Comparison of ENCODE assay signal across 17 cellular contexts in the genomic region with DNA sequence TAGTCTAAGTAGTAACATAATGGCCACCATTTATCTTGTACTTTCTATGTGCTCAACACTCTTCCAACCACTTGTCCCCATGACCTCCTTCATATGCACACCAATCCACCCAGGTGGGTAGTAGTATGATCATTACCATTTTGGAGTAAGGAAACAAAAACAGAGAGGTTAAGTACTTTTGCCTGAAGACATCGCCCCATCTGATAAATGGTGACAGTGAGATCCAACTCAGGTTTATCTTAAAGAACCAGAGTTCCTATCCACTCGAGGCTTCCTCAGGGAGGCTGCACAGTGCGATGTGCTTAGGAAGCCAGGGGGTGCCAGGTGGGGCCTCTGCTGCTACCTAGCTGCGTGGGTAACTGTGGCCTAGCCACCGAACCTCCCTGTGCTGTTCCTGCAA. TPM values are rescaled to one million over a fixed set of nuclear protein-coding genes. Genes with fewer than 3 reads are reported as not detected.
DNase-seq lines count a peak whose midpoint lies in the region; ATAC-seq and TF ChIP-seq lines count a peak whose summit lies in the region.
"Had no signal": no experiment of that assay in that cellular context is flagged by ENCODE, and none has a peak within 500 bp of the region (broad histone marks: within the 10 kb centered on the region; RNA-seq: fewer than 3 reads in every experiment).

No MANE protein-coding gene starts in this region.

- ATAC-seq in heart right ventricle: no peak
- no peak for ATAC-seq in Right ventricle myocardium inferior
- no peak for ATAC-seq in lung (ENCODE audit: insufficient read depth, low FRiP score)
- ATAC-seq in HG03342 (IDR thresholded peaks at IDR 0.05; ENCODE audit: unreplicated experiment): no peak
- ATAC-seq: activated T-cell treated with anti-CD3 and anti-CD28 coated beads, Interleukin-2, amount 50 U/mL, for 4 hours; PC-3 had no signal

- H3K9me3 Mint-ChIP-seq in activated T-helper 2 cell treated with anti-CD3 and anti-CD28 coated beads, Interferon-gamma antibody, Interleukin-2, Interleukin-4, amounts not matched to agents 10 μg/mL and 5 μg/mL and 100 μg/mL, durations not matched to agents 14 hours and 24 hours and 36 hours: no peaks in the 10 kb centered on the region
- no peaks in the 10 kb centered on the region for H3K9me3 Mint-ChIP-seq in type B pancreatic cell
- H3K9me3 Mint-ChIP-seq: activated T-cell treated with anti-CD3 and anti-CD28 coated beads, Interleukin-2, amount 50 U/mL, for 4 hours had no signal

- peaks cover 29 to 100% (median 99%) of the 10 kb centered on the region in 9 donors for H3K4me1 ChIP-seq in heart right ventricle
- H3K4me1 ChIP-seq in lung (ENCODE audit: control insufficient read depth in 2 of 2, insufficient read depth in 2 of 2, low read length in 2 of 2): peaks cover 37 to 51% of the 10 kb centered on the region in 2 donors

- H3K4me3 ChIP-seq in heart right ventricle (no peak overlapping the region), lung (no peak overlapping the region)
- H3K4me3 ChIP-seq: dorsolateral prefrontal cortex, MG63, tibial artery had no signal

- H3K27ac Mint-ChIP-seq in activated T-helper 2 cell treated with anti-CD3 and anti-CD28 coated beads, Interferon-gamma antibody, Interleukin-2, Interleukin-4, amounts not matched to agents 10 μg/mL and 5 μg/mL and 100 μg/mL, durations not matched to agents 14 hours and 24 hours and 36 hours: peak overlapping the region; percentile 11
- peak overlapping the region; percentile 98 for H3K27ac Mint-ChIP-seq in type B pancreatic cell

- 82 to 88% methylated on average over 5 of the region's 5 CpGs for WGBS in heart right ventricle, 2 donors
- WGBS in lung, 2 donors: 87 to 91% methylated on average over 5 of the region's 5 CpGs

- H3K36me3 ChIP-seq in heart right ventricle (peaks cover 0 to 36% (median 0%) of the 10 kb centered on the region in 9 donors), lung (ENCODE audit: control insufficient read depth in 2 of 2, insufficient read depth in 2 of 2, low read length in 2 of 2) (no peaks in the 10 kb centered on the region)
- H3K36me3 ChIP-seq: brain microvascular endothelial cell, tibial artery had no signal

- peaks cover 48% of the 10 kb centered on the region for H3K36me3 Mint-ChIP-seq in activated T-helper 2 cell treated with anti-CD3 and anti-CD28 coated beads, Interferon-gamma antibody, Interleukin-2, Interleukin-4, amounts not matched to agents 10 μg/mL and 5 μg/mL and 100 μg/mL, durations not matched to agents 14 hours and 24 hours and 36 hours (ENCODE audit: low read depth)
- H3K36me3 Mint-ChIP-seq in type B pancreatic cell: peaks cover 30% of the 10 kb centered on the region

- TF ChIP-seq CTCF in heart right ventricle (IDR thresholded peaks at IDR 0.05) (no peak), lung (IDR thresholded peaks at IDR 0.05; ENCODE audit: control extremely low read depth, extremely low read depth) (no peak), type B pancreatic cell (conservative IDR thresholded peaks at IDR 0.05) (no peak)

- H3K27me3 Mint-ChIP-seq in activated T-helper 2 cell treated with anti-CD3 and anti-CD28 coated beads, Interferon-gamma antibody, Interleukin-2, Interleukin-4, amounts not matched to agents 10 μg/mL and 5 μg/mL and 100 μg/mL, durations not matched to agents 14 hours and 24 hours and 36 hours (ENCODE audit: low read depth): no peaks in the 10 kb centered on the region
- no peaks in the 10 kb centered on the region for H3K27me3 Mint-ChIP-seq in type B pancreatic cell

- no peaks in the 10 kb centered on the region for H3K27me3 ChIP-seq in heart right ventricle
- H3K27me3 ChIP-seq in lung (ENCODE audit: control insufficient read depth, insufficient read depth): no peaks in the 10 kb centered on the region
- H3K27me3 ChIP-seq: brain microvascular endothelial cell, dorsolateral prefrontal cortex, MG63, tibial artery had no signal

- DNase-seq in heart right ventricle (no peak), Right ventricle myocardium inferior (ENCODE audit: missing footprints) (no peak), lung (ENCODE audit: low spot score) (no peak), type B pancreatic cell (ENCODE audit: extremely low spot score, unreplicated experiment) (no peak), MV-4-11 (lab: John Stamatoyannopoulos, UW) (no peak)
- DNase-seq in activated T-helper 2 cell treated with anti-CD3 and anti-CD28 coated beads, Interferon-gamma antibody, Interleukin-2, Interleukin-4, amounts not matched to agents 10 μg/mL and 5 μg/mL and 100 μg/mL, durations not matched to agents 14 hours and 24 hours and 36 hours (ENCODE audit: low spot score): no peak
- DNase-seq in activated effector memory CD4-positive, alpha-beta T cell treated with Interleukin-2 at 50 U/mL for 16 hours: no peak
- DNase-seq: activated T-cell treated with anti-CD3 and anti-CD28 coated beads, Interleukin-2, amount 50 U/mL, for 4 hours; brain microvascular endothelial cell; dorsolateral prefrontal cortex; GOT3; MG63; NCI-H1930; NCI-H524 treated with DMSO at 0.1 percent for 48 hours; PC-3; tibial artery had no signal

- H3K4me3 Mint-ChIP-seq in activated T-helper 2 cell treated with anti-CD3 and anti-CD28 coated beads, Interferon-gamma antibody, Interleukin-2, Interleukin-4, amounts not matched to agents 10 μg/mL and 5 μg/mL and 100 μg/mL, durations not matched to agents 14 hours and 24 hours and 36 hours (ENCODE audit: low read depth): no peak overlapping the region
- H3K4me3 Mint-ChIP-seq in type B pancreatic cell: no peak overlapping the region
- H3K4me3 Mint-ChIP-seq: activated T-cell treated with anti-CD3 and anti-CD28 coated beads, Interleukin-2, amount 50 U/mL, for 4 hours had no signal

- H3K4me1 Mint-ChIP-seq in activated T-helper 2 cell treated with anti-CD3 and anti-CD28 coated beads, Interferon-gamma antibody, Interleukin-2, Interleukin-4, amounts not matched to agents 10 μg/mL and 5 μg/mL and 100 μg/mL, durations not matched to agents 14 hours and 24 hours and 36 hours (ENCODE audit: low read depth): peaks cover 64% of the 10 kb centered on the region
- H3K4me1 Mint-ChIP-seq in type B pancreatic cell (ENCODE audit: unreplicated experiment): peaks cover 43% of the 10 kb centered on the region

- H3K9me3 ChIP-seq in heart right ventricle (no peaks in the 10 kb centered on the region), lung (ENCODE audit: control insufficient read depth in 2 of 2, insufficient read depth in 1 of 2, low read length in 1 of 2) (no peaks in the 10 kb centered on the region)
- H3K9me3 ChIP-seq: MG63, tibial artery had no signal

- intact Hi-C loops in heart right ventricle (cut with DNase I): no loop called here
- intact Hi-C loops in Right ventricle myocardium inferior (cut with DNase I): no loop called here
- intact Hi-C loops in activated T-helper 2 cell treated with anti-CD3 and anti-CD28 coated beads, Interferon-gamma antibody, Interleukin-2, Interleukin-4, amounts not matched to agents 10 μg/mL and 5 μg/mL and 100 μg/mL, durations not matched to agents 14 hours and 24 hours and 36 hours (cut with micrococcal nuclease): no loop called here

- H3K27ac ChIP-seq in heart right ventricle (peak overlapping the region in 8 of 10 donors; percentile 3 to 79 (median 62)), lung (ENCODE audit: low read depth in 1 of 2, low read length in 1 of 2) (peak overlapping the region; percentile 26 to 37)
- H3K27ac ChIP-seq: brain microvascular endothelial cell had no signal

RNA-seq across cellular contexts. Expression of a gene that starts 14.1 kb away (rescaled TPM):
- total RNA-seq in heart right ventricle (10 to 100 TPM; 39.0 to 67.9 (median 57.6) TPM), Right ventricle myocardium inferior (53.4 TPM), lung (100 to 1,000 TPM in 1 of 2 donors, 10 to 100 TPM in 1; 94.6 to 145 TPM), type B pancreatic cell (ENCODE audit: low replicate concordance) (74.7 and 95.0 TPM in 2 replicates)
- polyA plus RNA-seq in heart right ventricle (10 to 100 TPM; 26.4 to 28.8 TPM), lung (10 to 100 TPM; 45.5 to 66.6 TPM)
- 55.8 and 56.2 TPM in 2 replicates for total RNA-seq in activated T-helper 2 cell treated with anti-CD3 and anti-CD28 coated beads, Interferon-gamma antibody, Interleukin-2, Interleukin-4, amounts not matched to agents 10 μg/mL and 5 μg/mL and 100 μg/mL, durations not matched to agents 14 hours and 24 hours and 36 hours

RNA-seq across cellular contexts. Expression of a gene that starts 37.9 kb away (rescaled TPM):
- total RNA-seq in heart right ventricle (10 to 100 TPM; 63.7 to 93.8 (median 77.6) TPM), Right ventricle myocardium inferior (66.6 TPM), lung (100 to 1,000 TPM; 155 to 164 TPM), type B pancreatic cell (ENCODE audit: low replicate concordance) (203 and 304 TPM in 2 replicates)
- polyA plus RNA-seq in heart right ventricle (10 to 100 TPM; 78.3 to 93.7 TPM), lung (100 to 1,000 TPM; 169 to 182 TPM)
- 322 and 323 TPM in 2 replicates for total RNA-seq in activated T-helper 2 cell treated with anti-CD3 and anti-CD28 coated beads, Interferon-gamma antibody, Interleukin-2, Interleukin-4, amounts not matched to agents 10 μg/mL and 5 μg/mL and 100 μg/mL, durations not matched to agents 14 hours and 24 hours and 36 hours
